Comparison of ENCODE assay signal across 18 cellular contexts in genomic region chr7:149616898-149617297, GRCh38.
"Had no signal": no experiment of that assay in that cellular context is flagged by ENCODE, and none has a peak within 500 bp of the region (broad histone marks: within the 10 kb centered on the region; RNA-seq: fewer than 3 reads in every experiment).

No MANE protein-coding gene starts in this region.

- H3K27ac ChIP-seq: colonic mucosa, foreskin keratinocyte, hepatocyte, tibial nerve had no signal

- H3K27ac Mint-ChIP-seq: activated B cell treated with CpG ODN at 0.5 μM for 24 hours; activated CD4-positive, alpha-beta memory T cell treated with anti-CD3 and anti-CD28 coated beads for 36 hours; nephron had no signal

- H3K4me3 Mint-ChIP-seq: activated B cell treated with CpG ODN at 0.5 μM for 24 hours; activated CD4-positive, alpha-beta memory T cell treated with anti-CD3 and anti-CD28 coated beads for 36 hours; nephron had no signal

- H3K27me3 Mint-ChIP-seq: activated B cell treated with CpG ODN at 0.5 μM for 24 hours; activated CD4-positive, alpha-beta memory T cell treated with anti-CD3 and anti-CD28 coated beads for 36 hours had no signal

- H3K9me3 Mint-ChIP-seq: activated B cell treated with CpG ODN at 0.5 μM for 24 hours; activated CD4-positive, alpha-beta memory T cell treated with anti-CD3 and anti-CD28 coated beads for 36 hours; brain; nephron had no signal

- H3K27me3 ChIP-seq: colonic mucosa, foreskin keratinocyte, hepatocyte, tibial nerve had no signal

- H3K9me3 ChIP-seq: colonic mucosa, tibial nerve had no signal

- H3K4me3 ChIP-seq: colonic mucosa, hepatocyte, tibial nerve had no signal

- DNase-seq: activated B cell treated with CpG ODN at 0.5 μM for 24 hours; activated CD4-positive, alpha-beta memory T cell treated with anti-CD3 and anti-CD28 coated beads for 36 hours; activated CD4-positive, alpha-beta T cell treated with anti-CD3 and anti-CD28 coated beads for 4 hours; activated naive CD4-positive, alpha-beta T cell; activated T-cell treated with anti-CD3 and anti-CD28 coated beads for 4 hours; anterior cingulate cortex; central memory CD4-positive, alpha-beta T cell; colonic mucosa; foreskin keratinocyte; midbrain; occipital lobe; posterior cingulate gyrus; stimulated activated CD4-positive, alpha-beta T cell treated with anti-CD3 and anti-CD28 coated beads, Interleukin-2, amount 100 ng/mL, for 24 hours; stimulated activated naive CD8-positive, alpha-beta T cell treated with anti-CD3 and anti-CD28 coated beads, Interleukin-15, Interleukin-2, amounts not matched to agents 100 U/mL and 50 U/mL, for 24 hours had no signal

- ATAC-seq: foreskin keratinocyte; stimulated activated naive CD8-positive, alpha-beta T cell treated with anti-CD3 and anti-CD28 coated beads, Interleukin-15, Interleukin-2, amounts not matched to agents 100 U/mL and 50 U/mL, for 24 hours had no signal

- H3K4me1 ChIP-seq: colonic mucosa, foreskin keratinocyte had no signal
